Comparison of ENCODE assay signal across 10 cellular contexts in genomic region chr3:185825639-185826481, GRCh38. TPM values are rescaled to one million over a fixed set of nuclear protein-coding genes. Genes with fewer than 3 reads are reported as not detected.
DNase-seq lines count a peak whose midpoint lies in the region; ATAC-seq, FAIRE-seq and TF ChIP-seq lines count a peak whose summit lies in the region.
"Had no signal": no experiment of that assay in that cellular context is flagged by ENCODE, and none has a peak within 500 bp of the region (broad histone marks: within the 10 kb centered on the region; RNA-seq: fewer than 3 reads in every experiment).

No MANE protein-coding gene starts in this region.

- dilution Hi-C loops in keratinocyte (cut with MboI; ENCODE audit: extremely low pct_ligation_motif_present, low sequenced_read_pairs) = no loop called here

- peak; percentile 28 for ATAC-seq in HG03095 (IDR thresholded peaks at IDR 0.05; ENCODE audit: unreplicated experiment)

- peaks cover 59% of the 10 kb centered on the region for H3K79me2 ChIP-seq in keratinocyte (ENCODE audit: control insufficient read depth, insufficient read depth, low read length)

- H3K27ac ChIP-seq in brain microvascular endothelial cell (peak overlapping the region; percentile 22), keratinocyte (ENCODE audit: control insufficient read depth, insufficient read depth, low read length) (peak overlapping the region; percentile 68)

- H3K36me3 ChIP-seq in brain microvascular endothelial cell (replicated peaks) = no peaks in the 10 kb centered on the region
- peaks cover 5 to 7% of the 10 kb centered on the region in 2 experiments for H3K36me3 ChIP-seq in keratinocyte (ENCODE audit: control insufficient read depth in 2 of 2, extremely low read depth in 1 of 2, insufficient read depth in 2 of 2, low read length in 2 of 2)

- FAIRE-seq in keratinocyte (lab: Jason Lieb, UNC) = peak; percentile 23
- FAIRE-seq: frontal cortex had no signal

- H3K9me1 ChIP-seq in keratinocyte (ENCODE audit: control insufficient read depth, extremely low read depth, insufficient read depth, low read length) = no peaks in the 10 kb centered on the region

- H3K4me2 ChIP-seq in keratinocyte (ENCODE audit: control insufficient read depth, extremely low read depth, insufficient read depth, low read depth, low read length) = peak overlapping the region; percentile 86

- peak overlapping the region; percentile 52 for H2AFZ ChIP-seq in keratinocyte (ENCODE audit: control insufficient read depth, low read length)

- H3K4me1 ChIP-seq in keratinocyte (ENCODE audit: control insufficient read depth, extremely low read depth, insufficient read depth, low read length) = peaks cover 6% of the 10 kb centered on the region

- no peaks in the 10 kb centered on the region for H4K20me1 ChIP-seq in keratinocyte (ENCODE audit: control insufficient read depth, extremely low read depth, insufficient read depth, low read length)

- DNase-seq in NCI-H2227 (lab: John Stamatoyannopoulos, UW; ENCODE audit: unreplicated experiment) (peak; percentile 14), NCI-H2227 treated with DMSO at 0.1 percent for 48 hours (lab: John Stamatoyannopoulos, UW) (no peak), RPMI8226 (peak; percentile 84), brain microvascular endothelial cell (no peak), keratinocyte (ENCODE audit: low read depth, low spot score) (no peak), mesenteric fat pad (ENCODE audit: low spot score) (no peak)
- peak; percentile 35 to 60 for DNase-seq in stimulated activated CD4-positive, alpha-beta T cell treated with anti-CD3 and anti-CD28 coated beads, Interleukin-2, amount 100 ng/mL, for 24 hours
- DNase-seq: DND-41 had no signal

- H3K27me3 ChIP-seq in brain microvascular endothelial cell (replicated peaks) = no peaks in the 10 kb centered on the region
- H3K27me3 ChIP-seq in keratinocyte (ENCODE audit: control insufficient read depth, extremely low read depth, insufficient read depth, low read length) = no peaks in the 10 kb centered on the region

- H3K4me3 ChIP-seq in brain microvascular endothelial cell (ENCODE audit: low read depth, low read length) (peak overlapping the region; percentile 84), keratinocyte (ENCODE audit: control insufficient read depth in 2 of 3, extremely low read depth in 1 of 3, insufficient read depth in 2 of 3, low read depth in 1 of 3, low read length in 3 of 3) (peak overlapping the region; percentile 80 to 86 (median 84))

- peak overlapping the region; percentile 81 for H3K9ac ChIP-seq in keratinocyte (ENCODE audit: control insufficient read depth, extremely low read depth, insufficient read depth, low read length)

- in situ Hi-C loops in brain microvascular endothelial cell (cut with HindIII; ENCODE audit: low pct_ligation_motif_present, low sequenced_read_pairs) = no loop called here

- H3K9me3 ChIP-seq in keratinocyte (ENCODE audit: control insufficient read depth, low read depth, low read length) = no peaks in the 10 kb centered on the region

- TF ChIP-seq CTCF in brain microvascular endothelial cell (IDR thresholded peaks at IDR 0.05; ENCODE audit: low read depth, low read length, missing control alignments) = no peak
- no peak for TF ChIP-seq CTCF in keratinocyte (optimal IDR thresholded peaks at IDR 0.05 in 1 of 3, IDR thresholded peaks at IDR 0.05 in 1 of 3, conservative IDR thresholded peaks at IDR 0.05 in 1 of 3; ENCODE audit: extremely low read depth in 1 of 3, insufficient read depth in 2 of 3, low read length in 3 of 3)

RNA-seq across cellular contexts. Expression of gene IGF2BP2, which starts 1.0 kb away (rescaled TPM):
- polyA plus RNA-seq in keratinocyte = 8.2 to 21.2 TPM (median 13.7 TPM) in 3 replicates
- 220 TPM for polyA plus RNA-seq in keratinocyte (2011; ENCODE audit: low read depth)
- 14.8 and 22.0 TPM in 2 replicates for polyA plus RNA-seq in keratinocyte (2011; cell fraction: cytosol; rRNA removed)
- 51.5 and 53.8 TPM in 2 replicates for polyA plus RNA-seq in keratinocyte (2011; cell fraction: nucleus; rRNA removed)
- 49.7 and 116 TPM in 2 replicates for polyA plus RNA-seq in keratinocyte (2012; ENCODE audit: low replicate concordance)
- polyA minus RNA-seq in keratinocyte = 11.0 to 80.3 TPM (median 54.5 TPM) in 3 replicates
- 11.5 TPM for polyA minus RNA-seq in keratinocyte (2011; cell fraction: cytosol; rRNA and poly(A)+ RNA removed)
- 37.9 and 101 TPM in 2 replicates for polyA minus RNA-seq in keratinocyte (2011; cell fraction: nucleus; rRNA and poly(A)+ RNA removed)
- 9.0 TPM for total RNA-seq in mesenteric fat pad

Comparison
In these comparisons a context has a peak if more than half of its experiments do, and no peak if none do; other contexts are left out.
1. DNase-seq: peak in NCI-H2227 (single experiment), RPMI8226 (single experiment) and stimulated activated CD4-positive, alpha-beta T cell treated with anti-CD3 and anti-CD28 coated beads, Interleukin-2, amount 100 ng/mL, for 24 hours (2 of 2); none in NCI-H2227 treated with DMSO at 0.1 percent for 48 hours (single experiment), brain microvascular endothelial cell (single experiment), keratinocyte (single experiment) and mesenteric fat pad (single experiment).